25 cellular contexts compared by ENCODE assay signal in genomic region chr1:75366595-75366994, GRCh38.
DNase-seq lines count a peak whose midpoint lies in the region; ATAC-seq, FAIRE-seq and TF ChIP-seq lines count a peak whose summit lies in the region.
"Had no signal": no experiment of that assay in that cellular context is flagged by ENCODE, and none has a peak within 500 bp of the region (broad histone marks: within the 10 kb centered on the region; RNA-seq: fewer than 3 reads in every experiment).

No MANE protein-coding gene starts in this region.

- TF ChIP-seq CTCF in MCF 10A (IDR thresholded peaks at IDR 0.05; ENCODE audit: unreplicated experiment) (no peak), breast epithelium (IDR thresholded peaks at IDR 0.05) (no peak), Caco-2 (IDR thresholded peaks at IDR 0.05; ENCODE audit: insufficient read depth in 1 of 2, low read depth in 1 of 2, low read length in 1 of 2, severe bottlenecking in 1 of 2, unreplicated experiment in 1 of 2) (no peak), K562 (IDR thresholded peaks at IDR 0.05 in 2 of 3, conservative IDR thresholded peaks at IDR 0.05 in 1 of 3; ENCODE audit: insufficient read depth in 2 of 3, low read depth in 1 of 3, low read length in 3 of 3) (no peak), PC-3 (conservative IDR thresholded peaks at IDR 0.05; ENCODE audit: low read depth, low read length) (no peak)

- no peaks in the 10 kb centered on the region for H3K36me3 ChIP-seq in breast epithelium
- no peaks in the 10 kb centered on the region; the same call in 1 of the 2 replicates for H3K36me3 ChIP-seq in Caco-2 (ENCODE audit: control insufficient read depth, insufficient read depth, low read length)
- H3K36me3 ChIP-seq in K562 (ENCODE audit: control insufficient read depth, insufficient read depth, low read length): peaks cover 5% of the 10 kb centered on the region; the same call in 2 of the 3 replicates
- H3K36me3 ChIP-seq in PC-3 (ENCODE audit: low read depth, low read length): no peaks in the 10 kb centered on the region
- H3K36me3 ChIP-seq: BLaER1 treated with 17β-estradiol and CSF1 and Interleukin-3, amounts not matched to agents 10 nM and 100 nM had no signal

- H3K9me3 ChIP-seq in breast epithelium (peaks cover 8 to 31% of the 10 kb centered on the region in 2 donors), Caco-2 (no peaks in the 10 kb centered on the region), K562 (replicated peaks; ENCODE audit: control insufficient read depth, insufficient read depth, low read depth, low read length) (peaks cover 13% of the 10 kb centered on the region), PC-3 (ENCODE audit: low read length) (no peaks in the 10 kb centered on the region)

- no peak for TF ChIP-seq RAD21 in K562 (CRISPR knock-in tag; conservative IDR thresholded peaks at IDR 0.05 in 1 of 2, IDR thresholded peaks at IDR 0.05 in 1 of 2)

- H4K20me1 ChIP-seq in K562 (replicated peaks; ENCODE audit: control insufficient read depth, insufficient read depth, low read length) (no peaks in the 10 kb centered on the region), PC-3 (ENCODE audit: low read length) (no peaks in the 10 kb centered on the region)
- H4K20me1 ChIP-seq: BLaER1 treated with 17β-estradiol and CSF1 and Interleukin-3, amounts not matched to agents 10 nM and 100 nM had no signal

- no peaks in the 10 kb centered on the region for H3K9me1 ChIP-seq in K562 (ENCODE audit: control insufficient read depth, insufficient read depth, low read length)

- TF ChIP-seq EP300 in K562 (IDR thresholded peaks at IDR 0.05; ENCODE audit: low read length): no peak

- no peaks in the 10 kb centered on the region for H3K27me3 ChIP-seq in breast epithelium
- no peaks in the 10 kb centered on the region for H3K27me3 ChIP-seq in Caco-2 (replicated peaks; ENCODE audit: control insufficient read depth, insufficient read depth, low read length)
- H3K27me3 ChIP-seq in K562 (ENCODE audit: control insufficient read depth in 2 of 2, insufficient read depth in 2 of 2, low read length in 2 of 2): no peaks in the 10 kb centered on the region
- no peaks in the 10 kb centered on the region for H3K27me3 ChIP-seq in PC-3 (ENCODE audit: low read length)
- H3K27me3 ChIP-seq: BLaER1 treated with 17β-estradiol and CSF1 and Interleukin-3, amounts not matched to agents 10 nM and 100 nM had no signal

- H3F3A ChIP-seq in PC-3 (ENCODE audit: low read length, unreplicated experiment): no peaks in the 10 kb centered on the region

- H3K4me1 Mint-ChIP-seq in MCF 10A (ENCODE audit: insufficient read depth, unreplicated experiment) (peaks cover 7% of the 10 kb centered on the region), Caco-2 (ENCODE audit: low read depth, unreplicated experiment) (no peaks in the 10 kb centered on the region)
- H3K4me1 Mint-ChIP-seq: B cell had no signal

- H3K27ac Mint-ChIP-seq in MCF 10A (ENCODE audit: low read depth, unreplicated experiment) (peak overlapping the region; percentile 49), Caco-2 (ENCODE audit: unreplicated experiment) (peak overlapping the region; percentile 63)
- H3K27ac Mint-ChIP-seq: B cell; CD4-positive, alpha-beta T cell; CD8-positive, alpha-beta T cell had no signal

- H2AFZ ChIP-seq in K562 (ENCODE audit: low read depth, low read length): no peak overlapping the region
- H2AFZ ChIP-seq in PC-3 (ENCODE audit: low read length): no peak overlapping the region

- in situ Hi-C loops in K562 (cut with MboI): no loop called here

- no peak for DNase-seq in MCF 10A (ENCODE audit: unreplicated experiment)
- DNase-seq in breast epithelium (ENCODE audit: low spot score in 2 of 2): no peak
- DNase-seq in Caco-2: no peak
- DNase-seq in K562 (ENCODE audit: extremely low read depth in 1 of 4, low spot score in 3 of 4): no peak
- DNase-seq in left colon: no peak
- DNase-seq in PC-3: no peak
- DNase-seq: AML-193; CD4-positive, alpha-beta T cell; CD8-positive, alpha-beta T cell; DMS 273 treated with DMSO at 0.1 percent for 48 hours; DMS153; DMS53; DMS79; DND-41; EL; GDM1 had no signal

- no peaks in the 10 kb centered on the region for H3K27me3 Mint-ChIP-seq in MCF 10A (ENCODE audit: insufficient read depth, unreplicated experiment)
- H3K27me3 Mint-ChIP-seq in Caco-2 (ENCODE audit: insufficient read depth, unreplicated experiment): no peaks in the 10 kb centered on the region
- H3K27me3 Mint-ChIP-seq: CD4-positive, alpha-beta T cell had no signal

- H3K36me3 Mint-ChIP-seq in MCF 10A (ENCODE audit: insufficient read depth, unreplicated experiment) (peaks cover 33% of the 10 kb centered on the region), Caco-2 (ENCODE audit: insufficient read depth, unreplicated experiment) (peaks cover 50% of the 10 kb centered on the region)
- H3K36me3 Mint-ChIP-seq: CD8-positive, alpha-beta T cell had no signal

- CTCF ChIA-PET in MCF 10A (lab: Yijun Ruan, JAX): interaction anchor here (1.1 to 1.8 kb wide), 2 partner anchors 100 to 196 kb away, joined by 3 to 6 read pairs; no protein-coding TSS in a partner anchor
- CTCF ChIA-PET in Caco-2 (lab: Charles Lee): no interaction called here
- CTCF ChIA-PET in K562 (lab: Yijun Ruan, JAX; ENCODE audit: low intra/inter-chr PET ratio): no interaction called here
- CTCF ChIA-PET in PC-3 (lab: Charles Lee): no interaction called here

- H3K27ac ChIP-seq in breast epithelium: no peak overlapping the region
- H3K27ac ChIP-seq in K562 (ENCODE audit: extremely low read depth, low read depth, low read length): no peak overlapping the region
- H3K27ac ChIP-seq in PC-3 (ENCODE audit: low read length): no peak overlapping the region
- H3K27ac ChIP-seq: 22Rv1; A549; BLaER1 treated with 17β-estradiol and CSF1 and Interleukin-3, amounts not matched to agents 10 nM and 100 nM; C4-2B had no signal

- BruUV-seq in MCF 10A (replicated peaks; lab: Mats Ljungman, UMichigan) (no TSS peak), Caco-2 (replicated peaks; lab: Mats Ljungman, UMichigan) (no TSS peak), K562 (replicated peaks; lab: Mats Ljungman, UMichigan) (no TSS peak), PC-3 (replicated peaks; lab: Mats Ljungman, UMichigan) (no TSS peak)

- TF ChIP-seq POLR2A in breast epithelium (IDR thresholded peaks at IDR 0.05) (no peak), K562 (conservative IDR thresholded peaks at IDR 0.05) (no peak)

- H3K4me3 Mint-ChIP-seq in MCF 10A (ENCODE audit: unreplicated experiment): no peak overlapping the region
- H3K4me3 Mint-ChIP-seq in Caco-2 (ENCODE audit: unreplicated experiment): no peak overlapping the region
- H3K4me3 Mint-ChIP-seq: B cell; CD4-positive, alpha-beta T cell; CD8-positive, alpha-beta T cell had no signal

- H3K79me2 ChIP-seq in K562 (ENCODE audit: control insufficient read depth, insufficient read depth, low read length) (peaks cover 3% of the 10 kb centered on the region; the same call in 1 of the 3 replicates), PC-3 (ENCODE audit: low read length) (no peaks in the 10 kb centered on the region)

- ATAC-seq in K562: no peak
- no peak for ATAC-seq in left colon
- no peak for ATAC-seq in PC-3
- ATAC-seq: A549; CD8-positive, alpha-beta T cell; GM12878 had no signal

- H3K4me2 ChIP-seq in K562 (ENCODE audit: insufficient read depth, low read length) (no peak overlapping the region), PC-3 (ENCODE audit: low read length) (no peak overlapping the region)
- H3K4me2 ChIP-seq: A549; BLaER1 treated with 17β-estradiol and CSF1 and Interleukin-3, amounts not matched to agents 10 nM and 100 nM had no signal

- H3K4me3 ChIP-seq in breast epithelium (no peak overlapping the region), Caco-2 (ENCODE audit: low read depth, low read length) (no peak overlapping the region), K562 (no peak overlapping the region), PC-3 (ENCODE audit: low read length) (no peak overlapping the region)
- H3K4me3 ChIP-seq: A549; BLaER1 treated with 17β-estradiol and CSF1 and Interleukin-3, amounts not matched to agents 10 nM and 100 nM; GM12878 had no signal

- intact Hi-C loops in MCF 10A (cut with micrococcal nuclease): no loop called here
- intact Hi-C loops in breast epithelium (cut with DNase I; ENCODE audit: low total_unique reads): no loop called here
- intact Hi-C loops in Caco-2 (cut with micrococcal nuclease; ENCODE audit: unreplicated experiment): no loop called here
- intact Hi-C loops in K562 (cut with micrococcal nuclease): no loop called here
- intact Hi-C loops in left colon (cut with DNase I, micrococcal nuclease): no loop called here
- intact Hi-C loops in PC-3 (cut with micrococcal nuclease): no loop called here

- H3K9ac ChIP-seq in K562 (ENCODE audit: insufficient read depth in 1 of 2, low read depth in 2 of 2, low read length in 2 of 2) (no peak overlapping the region), PC-3 (ENCODE audit: low read length) (no peak overlapping the region)
- H3K9ac ChIP-seq: BLaER1 treated with 17β-estradiol and CSF1 and Interleukin-3, amounts not matched to agents 10 nM and 100 nM had no signal

- POLR2A ChIA-PET in MCF 10A (lab: Yijun Ruan, JAX) (interaction anchor here (0.7 to 1.4 kb wide), 3 partner anchors 8 to 19 kb away, joined by 3 to 4 read pairs (median 3); no protein-coding TSS in a partner anchor), Caco-2 (lab: Charles Lee) (interaction anchor here (0.6 kb wide), 1 partner anchor 173 kb away, joined by 4 read pairs; no protein-coding TSS in a partner anchor), K562 (lab: Yijun Ruan, JAX) (interaction anchor here (1.3 to 1.8 kb wide), 2 partner anchors 9 to 12 kb away, joined by 6 to 9 read pairs; no protein-coding TSS in a partner anchor), PC-3 (lab: Charles Lee; ENCODE audit: unreplicated experiment) (no interaction called here)

- 47% methylated on average over 1 of the region's 1 CpG for WGBS in K562 (ENCODE audit: insufficient coverage, low coverage, missing lambda C conversion rate)

- FAIRE-seq in K562 (lab: Jason Lieb, UNC): no peak
- FAIRE-seq: A549, GM12878, GM12892, GM18507, GM19239 had no signal

- H3K9me2 ChIP-seq in PC-3 (replicated peaks; ENCODE audit: low read length): no peaks in the 10 kb centered on the region

- H3K4me1 ChIP-seq in breast epithelium (no peaks in the 10 kb centered on the region), Caco-2 (no peaks in the 10 kb centered on the region), K562 (replicated peaks in 1 of 2; ENCODE audit: control insufficient read depth in 2 of 2, insufficient read depth in 2 of 2, low read length in 2 of 2) (no peaks in the 10 kb centered on the region), PC-3 (ENCODE audit: insufficient read depth, low read length) (no peaks in the 10 kb centered on the region)
- H3K4me1 ChIP-seq: A549 had no signal

- peaks cover 8% of the 10 kb centered on the region for H3K9me3 Mint-ChIP-seq in MCF 10A (ENCODE audit: unreplicated experiment)
- H3K9me3 Mint-ChIP-seq in Caco-2 (ENCODE audit: unreplicated experiment): peaks cover 9% of the 10 kb centered on the region

TF ChIP-seq in K562, 482 proteins besides CTCF, POLR2A, EP300 and RAD21 (continues in another document):
- no peak for TF ChIP-seq MAZ (CRISPR knock-in tag; conservative IDR thresholded peaks at IDR 0.05 in 1 of 2, IDR thresholded peaks at IDR 0.05 in 1 of 2)
